8 cellular contexts compared by ENCODE assay signal in genomic region chr15:63277044-63277892, GRCh38. TPM values are rescaled to one million over a fixed set of nuclear protein-coding genes. Genes with fewer than 3 reads are reported as not detected.
A peak's percentile ranks its signal among the peaks of the same experiment; 100 is the strongest.
DNase-seq lines count a peak whose midpoint lies in the region; ATAC-seq and TF ChIP-seq lines count a peak whose summit lies in the region.

TSS of gene APH1B (plus strand) at chr15:63277605. CDS start at chr15:63277624, 19 bp downstream.

- DNase-seq in AML-193 (lab: John Stamatoyannopoulos, UW) (peak; percentile 54 to 79), NOMO-1 (lab: John Stamatoyannopoulos, UW; ENCODE audit: unreplicated experiment in 2 of 2) (peak; percentile 86 to 87), mesothelial cell of epicardium (ENCODE audit: low spot score in 2 of 2, unreplicated experiment in 2 of 2) (peak; percentile 72 to 79)
- peak; percentile 46 for DNase-seq in activated CD8-positive, alpha-beta memory T cell treated with anti-CD3 and anti-CD28 coated beads, Interleukin-2, amount 50 U/mL, for 1 hour (ENCODE audit: extremely low read depth)
- DNase-seq in stimulated activated CD8-positive, alpha-beta memory T cell treated with anti-CD3 and anti-CD28 coated beads, Interleukin-2, amount 100 ng/mL, for 1 hour (ENCODE audit: low read depth in 2 of 2) = peak; percentile 63 to 75

- H3K9me3 Mint-ChIP-seq in mesothelial cell of epicardium = peaks cover 3% of the 10 kb centered on the region

- peaks cover 14% of the 10 kb centered on the region for H3K4me1 Mint-ChIP-seq in mesothelial cell of epicardium

- in situ Hi-C loops in endometrial microvascular endothelial cells (cut with HindIII; ENCODE audit: inconsistent ontology term, low pct_unique_long_range_greater_than_20kb, low sequenced_read_pairs) = no loop called here

- peak within 1 kb of the TSS; percentile 86 for H3K27ac Mint-ChIP-seq in mesothelial cell of epicardium

- no peak for TF ChIP-seq CTCF in mesothelial cell of epicardium (IDR thresholded peaks at IDR 0.05; ENCODE audit: unreplicated experiment)

- peak within 1 kb of the TSS; percentile 91 for H3K4me3 Mint-ChIP-seq in mesothelial cell of epicardium

- ATAC-seq in HG03469 (IDR thresholded peaks at IDR 0.05; ENCODE audit: unreplicated experiment) = peak; percentile 38

- peaks cover 7% of the 10 kb centered on the region for H3K36me3 Mint-ChIP-seq in mesothelial cell of epicardium

- no peaks in the 10 kb centered on the region for H3K27me3 Mint-ChIP-seq in mesothelial cell of epicardium (ENCODE audit: low read depth)

- peak; percentile 73 for TF ChIP-seq POLR2A in GM19099 (IDR thresholded peaks at IDR 0.05; ENCODE audit: extremely low read depth, insufficient read length, low read depth)

RNA-seq across cellular contexts. Expression of gene APH1B, which starts in this region (rescaled TPM):
- 17.8 TPM for total RNA-seq in endometrial microvascular endothelial cells (ENCODE audit: inconsistent ontology term)
- total RNA-seq in mesothelial cell of epicardium = 19.7 to 22.0 TPM (median 21.9 TPM) in 3 replicates

Comparison
In these comparisons a context has a peak if more than half of its experiments do, and no peak if none do; other contexts are left out.
1. Peak in every context shown above with its lines: DNase-seq and ATAC-seq.